Comparison of ENCODE assay signal across 8 cellular contexts in genomic region chr3:123258811-123259420, GRCh38. TPM values are rescaled to one million over a fixed set of nuclear protein-coding genes. Genes with fewer than 3 reads are reported as not detected.
DNase-seq lines count a peak whose midpoint lies in the region; ATAC-seq and TF ChIP-seq lines count a peak whose summit lies in the region.

No MANE protein-coding gene starts in this region.

- no peak overlapping the region for H3K4me3 Mint-ChIP-seq in progenitor cell of endocrine pancreas (ENCODE audit: low read depth)

- TF ChIP-seq CTCF in LNCaP clone FGC (IDR thresholded peaks at IDR 0.05; ENCODE audit: control insufficient read depth, extremely low read depth, insufficient read depth): peak; percentile 70
- peak; percentile 62 for TF ChIP-seq CTCF in progenitor cell of endocrine pancreas (IDR thresholded peaks at IDR 0.05; ENCODE audit: unreplicated experiment)

- H3K27me3 Mint-ChIP-seq in progenitor cell of endocrine pancreas: no peaks in the 10 kb centered on the region

- H3K27ac Mint-ChIP-seq in progenitor cell of endocrine pancreas: no peak overlapping the region

- H3K4me3 ChIP-seq in LNCaP clone FGC (ENCODE audit: low read depth, low read length): no peak overlapping the region

- peaks cover 3% of the 10 kb centered on the region for H3K36me3 Mint-ChIP-seq in progenitor cell of endocrine pancreas (ENCODE audit: insufficient read depth)

- H3K9me3 Mint-ChIP-seq in progenitor cell of endocrine pancreas (ENCODE audit: low read depth): no peaks in the 10 kb centered on the region

- DNase-seq in Daoy (ENCODE audit: low read depth): peak; percentile 25
- peak; percentile 50 for DNase-seq in LNCaP clone FGC (ENCODE audit: low read depth)
- DNase-seq in SIG-M5 (lab: John Stamatoyannopoulos, UW): peak; percentile 20
- peak; percentile 83 for DNase-seq in fibroblast of peridontal ligament (ENCODE audit: extremely low read depth)
- DNase-seq in progenitor cell of endocrine pancreas (ENCODE audit: low spot score, unreplicated experiment): no peak
- DNase-seq in stimulated activated CD4-positive, alpha-beta T cell treated with anti-CD3 and anti-CD28 coated beads, Interleukin-15, amount 100 ng/mL, for 24 hours: no peak

- ATAC-seq in HG02852 (IDR thresholded peaks at IDR 0.05; ENCODE audit: unreplicated experiment): no peak
- no peak for ATAC-seq in GM19324 (IDR thresholded peaks at IDR 0.05; ENCODE audit: low FRiP score, unreplicated experiment)

- no peaks in the 10 kb centered on the region for H3K4me1 Mint-ChIP-seq in progenitor cell of endocrine pancreas (ENCODE audit: low read depth)

RNA-seq across cellular contexts. Expression of gene SEC22A, which starts 57.2 kb away (rescaled TPM):
- total RNA-seq in Daoy (2014; rRNA removed; shearing (Covaris generic)): 44.9 and 45.1 TPM in 2 replicates
- total RNA-seq in progenitor cell of endocrine pancreas: 13.9 and 14.0 TPM in 2 replicates

Comparison
In these comparisons a context has a peak if more than half of its experiments do, and no peak if none do; other contexts are left out.
1. DNase-seq: peak in Daoy (single experiment), LNCaP clone FGC (single experiment), SIG-M5 (single experiment) and fibroblast of peridontal ligament (single experiment); none in progenitor cell of endocrine pancreas (single experiment) and stimulated activated CD4-positive, alpha-beta T cell treated with anti-CD3 and anti-CD28 coated beads, Interleukin-15, amount 100 ng/mL, for 24 hours (single experiment).